In genomic region chr4:112633477-112634235, GRCh38 we compare ENCODE assay signal across 8 cellular contexts. TPM values are rescaled to one million over a fixed set of nuclear protein-coding genes. Genes with fewer than 3 reads are reported as not detected.
A peak's percentile ranks its signal among the peaks of the same experiment; 100 is the strongest.
DNase-seq lines count a peak whose midpoint lies in the region; ATAC-seq and TF ChIP-seq lines count a peak whose summit lies in the region.

No MANE protein-coding gene starts in this region.

- in situ Hi-C loops in Caki2 (cut with HindIII; ENCODE audit: low pct_unique_long_range_greater_than_20kb, low sequenced_read_pairs), result no loop called here

- H3K4me2 ChIP-seq in HCT116 (ENCODE audit: low read length) (no peak overlapping the region; the same call in 1 of the 2 replicates), OCI-LY7 (ENCODE audit: low read length) (peak overlapping the region; percentile 97)

- TF ChIP-seq CTCF in HCT116 (IDR thresholded peaks at IDR 0.05 in 2 of 3, conservative IDR thresholded peaks at IDR 0.05 in 1 of 3; ENCODE audit: borderline replicate concordance in 1 of 3, insufficient read depth in 1 of 3, low read depth in 2 of 3, low read length in 2 of 3) (peak; percentile 15 to 76 (median 59); a peak in 4 of 6 replicates), OCI-LY7 (conservative IDR thresholded peaks at IDR 0.05; ENCODE audit: low read length) (peak; percentile 91)

- POLR2A ChIA-PET in HCT116 (lab: Charles Lee), result no interaction called here
- POLR2A ChIA-PET in OCI-LY7 (lab: Charles Lee), result interaction anchor here (0.7 to 1.2 kb wide), 3 partner anchors 123 to 131 kb away, joined by 5 read pairs; no protein-coding TSS in a partner anchor

- H3K27me3 ChIP-seq in HCT116 (ENCODE audit: insufficient read depth, low read length), result no peaks in the 10 kb centered on the region

- no peak for ATAC-seq in HCT116
- no peak for ATAC-seq in HG03097 (IDR thresholded peaks at IDR 0.05; ENCODE audit: low FRiP score, unreplicated experiment)
- no peak for ATAC-seq in GM19452 (IDR thresholded peaks at IDR 0.05; ENCODE audit: unreplicated experiment)

- TF ChIP-seq RAD21 in HCT116 (IDR thresholded peaks at IDR 0.05; ENCODE audit: low read depth), result peak; percentile 76

- BruUV-seq in HCT116 (replicated peaks; lab: Mats Ljungman, UMichigan), result no TSS peak
- no TSS peak for BruUV-seq in OCI-LY7 (replicated peaks; lab: Mats Ljungman, UMichigan)

- CTCF ChIA-PET in HCT116 (lab: Charles Lee) (interaction anchor here (1.5 to 4.5 kb wide), 3 partner anchors 126 to 132 kb away, joined by 3 to 15 read pairs (median 7); no protein-coding TSS in a partner anchor), OCI-LY7 (lab: Charles Lee; ENCODE audit: unreplicated experiment) (interaction anchor here (1.1 kb wide), 1 partner anchor 132 kb away, joined by 6 read pairs; no protein-coding TSS in a partner anchor)

- H3K27ac ChIP-seq in HCT116 (ENCODE audit: low read depth, low read length) (no peak overlapping the region), OCI-LY7 (ENCODE audit: low read depth, low read length, poor library complexity, severe bottlenecking) (peak overlapping the region; percentile 63)

- no peaks in the 10 kb centered on the region; the same call in 1 of the 2 replicates for H4K20me1 ChIP-seq in HCT116 (ENCODE audit: insufficient read depth)
- H4K20me1 ChIP-seq in OCI-LY7 (ENCODE audit: insufficient read depth, low read length), result peaks cover 17% of the 10 kb centered on the region; the same call in 1 of the 2 replicates

- peaks cover 52% of the 10 kb centered on the region for H3K79me2 ChIP-seq in HCT116 (ENCODE audit: insufficient read depth, low read length)
- H3K79me2 ChIP-seq in OCI-LY7 (ENCODE audit: insufficient read depth, low read depth, low read length), result peaks cover 65% of the 10 kb centered on the region

- H2AFZ ChIP-seq in HCT116 (ENCODE audit: low read depth, low read length, poor library complexity, severe bottlenecking) (no peak overlapping the region), OCI-LY7 (ENCODE audit: low read length) (peak overlapping the region; percentile 13; the same call in 1 of the 2 replicates)

- intact Hi-C loops in HCT116 (cut with micrococcal nuclease), result loop anchor here (1.0 to 5.0 kb wide), 3 partner anchors 129 to 319 kb away; no protein-coding TSS in a partner anchor
- intact Hi-C loops in OCI-LY7 (cut with micrococcal nuclease; ENCODE audit: unreplicated experiment), result loop anchor here (1.0 to 10.0 kb wide), 4 partner anchors 129 to 1971 kb away; partner anchors contain the start of gene CAMK2D

- no peak overlapping the region for H3K4me3 ChIP-seq in HCT116 (replicated peaks in 1 of 2; ENCODE audit: low read depth in 1 of 2, low read length in 2 of 2)
- H3K4me3 ChIP-seq in OCI-LY7 (ENCODE audit: low read depth, low read length, poor library complexity, severe bottlenecking), result peak overlapping the region; percentile 88

- peaks cover 3 to 17% of the 10 kb centered on the region in 2 experiments; a peak in 3 of 4 replicates for H3K4me1 ChIP-seq in HCT116 (ENCODE audit: control insufficient read depth in 1 of 2, insufficient read depth in 2 of 2, low read length in 2 of 2)
- peaks cover 32% of the 10 kb centered on the region for H3K4me1 ChIP-seq in OCI-LY7 (ENCODE audit: insufficient read depth, low read length, poor library complexity, severe bottlenecking)

- RAD21 ChIA-PET in HCT116 (lab: Charles Lee; ENCODE audit: low non-redundant PET in 1 of 2, low total read pairs in 2 of 2, uncharacterized antibody in 2 of 2, unreplicated experiment in 2 of 2), result no interaction called here

- DNase-seq in Caki2 (ENCODE audit: low read depth) (peak; percentile 41), HCT116 (ENCODE audit: low read depth, low spot score) (peak; percentile 10), OCI-LY7 (ENCODE audit: low spot score) (peak; percentile 44), erythroblast (lab: John Stamatoyannopoulos, UW) (peak; percentile 44 to 66), retina (peak; percentile 32), HuH-7.5 (ENCODE audit: low spot score) (no peak)

- 0 out of 4 replicates have a peak, but pooled peaks cover 0 to 2% of the 10 kb centered on the region in 2 experiments for H3K36me3 ChIP-seq in HCT116 (ENCODE audit: control insufficient read depth in 1 of 2, insufficient read depth in 2 of 2, low read length in 2 of 2)
- peaks cover 38% of the 10 kb centered on the region for H3K36me3 ChIP-seq in OCI-LY7 (ENCODE audit: insufficient read depth, low read length)

- H3K9me2 ChIP-seq in HCT116 (ENCODE audit: insufficient read depth) (no peaks in the 10 kb centered on the region), OCI-LY7 (ENCODE audit: insufficient read depth, low read length) (no peaks in the 10 kb centered on the region)

- H3K9me3 ChIP-seq in HCT116 (ENCODE audit: control insufficient read depth in 1 of 2, insufficient read depth in 1 of 2, low read depth in 1 of 2, low read length in 2 of 2) (no peaks in the 10 kb centered on the region), OCI-LY7 (ENCODE audit: low read length) (no peaks in the 10 kb centered on the region)

- no peak overlapping the region for H3K9ac ChIP-seq in HCT116 (ENCODE audit: low read length)

- TF ChIP-seq POLR2A in HCT116 (IDR thresholded peaks at IDR 0.05; ENCODE audit: borderline replicate concordance, extremely low read depth, insufficient read depth, insufficient read length), result no peak
- TF ChIP-seq POLR2A in erythroblast (IDR thresholded peaks at IDR 0.05; ENCODE audit: low read length), result no peak

TF ChIP-seq in HCT116, 20 proteins besides CTCF, POLR2A, EP300 and RAD21 (continues in another document):
- TF ChIP-seq TCF7L2 (IDR thresholded peaks at IDR 0.05; ENCODE audit: borderline replicate concordance, extremely low read depth, insufficient read depth, insufficient read length) (no peak), EZH2 (IDR thresholded peaks at IDR 0.05) (no peak), POLR2AphosphoS5 (IDR thresholded peaks at IDR 0.05; ENCODE audit: low read depth, low read length) (no peak), MAX (IDR thresholded peaks at IDR 0.05) (no peak), CBX3 (IDR thresholded peaks at IDR 0.05; ENCODE audit: low read depth) (no peak), ZFX (IDR thresholded peaks at IDR 0.05) (no peak), SRF (IDR thresholded peaks at IDR 0.05; ENCODE audit: low read depth) (no peak), FOSL1 (IDR thresholded peaks at IDR 0.05; ENCODE audit: low read depth) (no peak), YY1 (IDR thresholded peaks at IDR 0.05; ENCODE audit: extremely low read depth, insufficient replicate concordance, low read depth, low read length) (no peak), ELF1 (IDR thresholded peaks at IDR 0.05; ENCODE audit: borderline replicate concordance, low read depth) (no peak), EZH2phosphoT487 (IDR thresholded peaks at IDR 0.05; ENCODE audit: borderline replicate concordance) (no peak)
- TF ChIP-seq, protein P1, sequence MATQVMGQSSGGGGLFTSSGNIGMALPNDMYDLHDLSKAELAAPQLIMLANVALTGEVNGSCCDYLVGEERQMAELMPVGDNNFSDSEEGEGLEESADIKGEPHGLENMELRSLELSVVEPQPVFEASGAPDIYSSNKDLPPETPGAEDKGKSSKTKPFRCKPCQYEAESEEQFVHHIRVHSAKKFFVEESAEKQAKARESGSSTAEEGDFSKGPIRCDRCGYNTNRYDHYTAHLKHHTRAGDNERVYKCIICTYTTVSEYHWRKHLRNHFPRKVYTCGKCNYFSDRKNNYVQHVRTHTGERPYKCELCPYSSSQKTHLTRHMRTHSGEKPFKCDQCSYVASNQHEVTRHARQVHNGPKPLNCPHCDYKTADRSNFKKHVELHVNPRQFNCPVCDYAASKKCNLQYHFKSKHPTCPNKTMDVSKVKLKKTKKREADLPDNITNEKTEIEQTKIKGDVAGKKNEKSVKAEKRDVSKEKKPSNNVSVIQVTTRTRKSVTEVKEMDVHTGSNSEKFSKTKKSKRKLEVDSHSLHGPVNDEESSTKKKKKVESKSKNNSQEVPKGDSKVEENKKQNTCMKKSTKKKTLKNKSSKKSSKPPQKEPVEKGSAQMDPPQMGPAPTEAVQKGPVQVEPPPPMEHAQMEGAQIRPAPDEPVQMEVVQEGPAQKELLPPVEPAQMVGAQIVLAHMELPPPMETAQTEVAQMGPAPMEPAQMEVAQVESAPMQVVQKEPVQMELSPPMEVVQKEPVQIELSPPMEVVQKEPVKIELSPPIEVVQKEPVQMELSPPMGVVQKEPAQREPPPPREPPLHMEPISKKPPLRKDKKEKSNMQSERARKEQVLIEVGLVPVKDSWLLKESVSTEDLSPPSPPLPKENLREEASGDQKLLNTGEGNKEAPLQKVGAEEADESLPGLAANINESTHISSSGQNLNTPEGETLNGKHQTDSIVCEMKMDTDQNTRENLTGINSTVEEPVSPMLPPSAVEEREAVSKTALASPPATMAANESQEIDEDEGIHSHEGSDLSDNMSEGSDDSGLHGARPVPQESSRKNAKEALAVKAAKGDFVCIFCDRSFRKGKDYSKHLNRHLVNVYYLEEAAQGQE (IDR thresholded peaks at IDR 0.05; ENCODE audit: low read depth), result no peak

RNA-seq across cellular contexts. Expression of gene ZGRF1, which starts 3.1 kb away (rescaled TPM):
- total RNA-seq in Caki2 (2014; rRNA removed; shearing (Covaris generic); ENCODE audit: low replicate concordance), result 3.6 and 5.4 TPM in 2 replicates
- 21.4 TPM for total RNA-seq in HCT116 (2021; ENCODE audit: unreplicated experiment)
- polyA plus RNA-seq in HCT116 (2012), result 5.2 and 6.0 TPM in 2 replicates
- 54.4 and 63.5 TPM in 2 replicates for total RNA-seq in OCI-LY7 (2014; rRNA removed; shearing (Covaris generic))
- total RNA-seq in OCI-LY7 (2022), result 68.1 and 80.0 TPM in 2 replicates

RNA-seq across cellular contexts. Expression of gene LARP7, which starts 3.3 kb away (rescaled TPM):
- 14.2 and 27.2 TPM in 2 replicates for total RNA-seq in Caki2 (2014; rRNA removed; shearing (Covaris generic); ENCODE audit: low replicate concordance)
- 39.5 TPM for total RNA-seq in HCT116 (2021; ENCODE audit: unreplicated experiment)
- 11.3 and 15.3 TPM in 2 replicates for polyA plus RNA-seq in HCT116 (2012)
- 35.0 and 61.3 TPM in 2 replicates for total RNA-seq in OCI-LY7 (2014; rRNA removed; shearing (Covaris generic))
- total RNA-seq in OCI-LY7 (2022), result 53.9 and 59.2 TPM in 2 replicates
